In the genomic region with DNA sequence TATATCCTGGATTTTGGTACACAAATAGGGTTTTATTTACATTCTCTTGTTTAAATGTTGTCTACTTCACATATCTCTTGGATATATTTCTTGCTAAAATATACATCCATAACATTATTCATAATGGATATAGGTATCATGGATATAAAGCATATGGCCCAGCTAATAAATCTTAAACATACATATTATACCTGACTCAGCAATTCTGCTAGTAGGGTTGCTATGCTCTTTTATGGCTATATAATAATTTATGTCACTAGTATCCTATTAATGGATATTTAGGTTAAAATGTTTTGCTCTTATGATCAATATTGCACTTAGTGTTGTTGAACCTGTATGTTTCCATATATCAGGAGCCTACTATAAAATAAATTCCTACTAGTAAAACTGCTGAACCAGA, we compare ENCODE assay signal across 25 cellular contexts.
DNase-seq lines count a peak whose midpoint lies in the region; ATAC-seq, FAIRE-seq and TF ChIP-seq lines count a peak whose summit lies in the region.
"Had no signal": no experiment of that assay in that cellular context is flagged by ENCODE, and none has a peak within 500 bp of the region (broad histone marks: within the 10 kb centered on the region; RNA-seq: fewer than 3 reads in every experiment).

No MANE protein-coding gene starts in this region.

- H2AK5ac ChIP-seq in trophoblast cell (ENCODE audit: low read length), result no peak overlapping the region

- no peak overlapping the region for H4K12ac ChIP-seq in trophoblast cell (ENCODE audit: low read depth, low read length)

- H3K36me3 ChIP-seq in HepG2 (replicated peaks in 1 of 2; ENCODE audit: control insufficient read depth in 1 of 2, insufficient read depth in 2 of 2, low read length in 2 of 2), result no peaks in the 10 kb centered on the region
- no peaks in the 10 kb centered on the region for H3K36me3 ChIP-seq in right lobe of liver
- no peaks in the 10 kb centered on the region for H3K36me3 ChIP-seq in SJCRH30
- H3K36me3 ChIP-seq in K562 (ENCODE audit: control insufficient read depth, insufficient read depth, low read length), result no peaks in the 10 kb centered on the region
- H3K36me3 ChIP-seq in neural cell (ENCODE audit: insufficient read depth, low read length), result no peaks in the 10 kb centered on the region
- H3K36me3 ChIP-seq in trophoblast cell (ENCODE audit: control insufficient read depth in 1 of 2, insufficient read depth in 2 of 2, low read length in 2 of 2), result no peaks in the 10 kb centered on the region
- H3K36me3 ChIP-seq: BE2C, BLaER1 had no signal

- H3K79me2 ChIP-seq in HepG2 (ENCODE audit: insufficient read depth, low read length) (no peaks in the 10 kb centered on the region), K562 (ENCODE audit: control insufficient read depth, insufficient read depth, low read length) (no peaks in the 10 kb centered on the region), neural cell (replicated peaks; ENCODE audit: insufficient read depth, low read length) (no peaks in the 10 kb centered on the region), trophoblast cell (ENCODE audit: control insufficient read depth, insufficient read depth, low read length, poor library complexity) (no peaks in the 10 kb centered on the region)

- BruUV-seq in HepG2 (replicated peaks; lab: Mats Ljungman, UMichigan) (no TSS peak), K562 (replicated peaks; lab: Mats Ljungman, UMichigan) (no TSS peak)

- POLR2A ChIA-PET in HepG2 (lab: Yijun Ruan, JAX), result no interaction called here
- POLR2A ChIA-PET in K562 (lab: Yijun Ruan, JAX), result no interaction called here

- no peaks in the 10 kb centered on the region for H3K27me3 ChIP-seq in HepG2 (ENCODE audit: control insufficient read depth in 1 of 2, insufficient read depth in 2 of 2, low read length in 2 of 2)
- H3K27me3 ChIP-seq in right lobe of liver, result no peaks in the 10 kb centered on the region
- no peaks in the 10 kb centered on the region for H3K27me3 ChIP-seq in SJCRH30
- H3K27me3 ChIP-seq in K562 (ENCODE audit: control insufficient read depth in 2 of 2, insufficient read depth in 2 of 2, low read length in 2 of 2), result no peaks in the 10 kb centered on the region
- H3K27me3 ChIP-seq in neural cell (ENCODE audit: insufficient read depth, low read depth, low read length), result no peaks in the 10 kb centered on the region
- no peaks in the 10 kb centered on the region for H3K27me3 ChIP-seq in trophoblast cell (ENCODE audit: insufficient read depth, low read length)
- H3K27me3 ChIP-seq: BE2C, BLaER1 had no signal

- DNase-seq in HepG2 (ENCODE audit: low spot score), result no peak
- DNase-seq in right lobe of liver, result no peak
- DNase-seq in SJCRH30, result no peak
- DNase-seq in K562 (ENCODE audit: extremely low read depth in 1 of 4, low spot score in 3 of 4), result no peak
- no peak for DNase-seq in kidney glomerular epithelial cell (lab: John Stamatoyannopoulos, UW)
- no peak for DNase-seq in trophoblast cell
- DNase-seq: ACHN; BE2C; CD4-positive, alpha-beta memory T cell; CD4-positive, CD25-positive, alpha-beta regulatory T cell; CD8-positive, alpha-beta memory T cell; COR-L47; DMS 273 treated with DMSO at 0.1 percent for 48 hours; DMS153; DMS53; DMS79; DND-41; EL; GDM1 had no signal

- in situ Hi-C loops in HepG2 (cut with HindIII; ENCODE audit: extremely low pct_ligation_motif_present, low pct_unique_long_range_greater_than_20kb) (no loop called here), K562 (cut with MboI) (no loop called here)

- FAIRE-seq in HepG2 (lab: Jason Lieb, UNC) (no peak), K562 (lab: Jason Lieb, UNC) (no peak)
- FAIRE-seq: GM12891, GM19239 had no signal

- H3K9me1 ChIP-seq in K562 (ENCODE audit: control insufficient read depth, insufficient read depth, low read length), result no peaks in the 10 kb centered on the region

- no peak overlapping the region for H3K18ac ChIP-seq in trophoblast cell (ENCODE audit: low read length)

- no peak overlapping the region for H3K27ac ChIP-seq in HepG2 (ENCODE audit: extremely low read length, insufficient read depth, low read length)
- H3K27ac ChIP-seq in right lobe of liver, result no peak overlapping the region
- peak overlapping the region; percentile 97 for H3K27ac ChIP-seq in SJCRH30
- no peak overlapping the region for H3K27ac ChIP-seq in K562 (ENCODE audit: extremely low read depth, low read depth, low read length)
- peak overlapping the region; percentile 77 for H3K27ac ChIP-seq in neural cell (ENCODE audit: low read length)
- H3K27ac ChIP-seq in trophoblast cell (ENCODE audit: low read depth, low read length), result no peak overlapping the region
- H3K27ac ChIP-seq: 22Rv1, BLaER1 had no signal

- peaks cover 3% of the 10 kb centered on the region for H3F3A ChIP-seq in neural cell (ENCODE audit: insufficient read depth, low read length, poor library complexity, severe bottlenecking)

- H3K4me2 ChIP-seq in HepG2 (ENCODE audit: low read depth, low read length), result no peak overlapping the region
- no peak overlapping the region for H3K4me2 ChIP-seq in K562 (ENCODE audit: insufficient read depth, low read length)
- H3K4me2 ChIP-seq in neural cell (ENCODE audit: low read length), result no peak overlapping the region
- H3K4me2 ChIP-seq in trophoblast cell (ENCODE audit: low read length), result no peak overlapping the region
- H3K4me2 ChIP-seq: BLaER1 had no signal

- no peak overlapping the region for H3K14ac ChIP-seq in trophoblast cell (ENCODE audit: low read length)

- CTCF ChIA-PET in HepG2 (lab: Yijun Ruan, JAX; ENCODE audit: low intra/inter-chr PET ratio, low total read pairs), result no interaction called here
- CTCF ChIA-PET in K562 (lab: Yijun Ruan, JAX; ENCODE audit: low intra/inter-chr PET ratio), result no interaction called here

- TF ChIP-seq EP300 in HepG2 (IDR thresholded peaks at IDR 0.05; ENCODE audit: low read depth in 2 of 2, low read length in 2 of 2) (no peak), HepG2 (CRISPR knock-in tag; IDR thresholded peaks at IDR 0.05; ENCODE audit: borderline replicate concordance) (no peak), K562 (IDR thresholded peaks at IDR 0.05; ENCODE audit: low read length) (no peak), neural cell (conservative IDR thresholded peaks at IDR 0.05; ENCODE audit: poor library complexity, severe bottlenecking) (no peak)

- no peak overlapping the region for H2AFZ ChIP-seq in HepG2 (ENCODE audit: low read length)
- no peak overlapping the region for H2AFZ ChIP-seq in K562 (ENCODE audit: low read depth, low read length)
- H2AFZ ChIP-seq in neural cell (ENCODE audit: low read depth, low read length), result no peak overlapping the region
- no peak overlapping the region for H2AFZ ChIP-seq in trophoblast cell (ENCODE audit: insufficient read depth, low read length, poor library complexity)

- intact Hi-C loops in HepG2 (cut with micrococcal nuclease; ENCODE audit: unreplicated experiment) (no loop called here), right lobe of liver (cut with DNase I) (no loop called here), K562 (cut with micrococcal nuclease) (no loop called here)

- no peaks in the 10 kb centered on the region for H3K9me2 ChIP-seq in neural cell (ENCODE audit: insufficient read depth, low read length)

- TF ChIP-seq POLR2A in HepG2 (IDR thresholded peaks at IDR 0.05; ENCODE audit: insufficient read depth in 1 of 2, low read depth in 2 of 2, low read length in 2 of 2) (no peak), right lobe of liver (IDR thresholded peaks at IDR 0.05) (no peak), K562 (conservative IDR thresholded peaks at IDR 0.05) (no peak)

- H3K23ac ChIP-seq in trophoblast cell (ENCODE audit: low read length), result no peak overlapping the region

- no peaks in the 10 kb centered on the region for H3K9me3 ChIP-seq in HepG2 (ENCODE audit: low read length)
- H3K9me3 ChIP-seq in right lobe of liver, result no peaks in the 10 kb centered on the region
- no peaks in the 10 kb centered on the region; the same call in 1 of the 2 replicates for H3K9me3 ChIP-seq in SJCRH30 (replicated peaks)
- H3K9me3 ChIP-seq in K562 (replicated peaks; ENCODE audit: control insufficient read depth, insufficient read depth, low read depth, low read length), result no peaks in the 10 kb centered on the region
- H3K9me3 ChIP-seq in neural cell (ENCODE audit: low read length), result no peaks in the 10 kb centered on the region
- H3K9me3 ChIP-seq in trophoblast cell (ENCODE audit: insufficient read depth, low read depth, low read length), result no peaks in the 10 kb centered on the region
- H3K9me3 ChIP-seq: BE2C, BLaER1 had no signal

- H3K9ac ChIP-seq in HepG2 (ENCODE audit: insufficient read depth, low read depth, low read length), result no peak overlapping the region
- no peak overlapping the region for H3K9ac ChIP-seq in K562 (ENCODE audit: insufficient read depth in 1 of 2, low read depth in 2 of 2, low read length in 2 of 2)
- no peak overlapping the region for H3K9ac ChIP-seq in neural cell (ENCODE audit: low read length)
- no peak overlapping the region for H3K9ac ChIP-seq in trophoblast cell (ENCODE audit: low read length)
- H3K9ac ChIP-seq: BLaER1 had no signal

- no peak overlapping the region for H2BK12ac ChIP-seq in trophoblast cell (ENCODE audit: low read length)

- H3K4me1 ChIP-seq in HepG2 (ENCODE audit: insufficient read depth, low read length), result no peaks in the 10 kb centered on the region
- H3K4me1 ChIP-seq in right lobe of liver, result no peaks in the 10 kb centered on the region
- H3K4me1 ChIP-seq in SJCRH30, result peaks cover 34% of the 10 kb centered on the region
- no peaks in the 10 kb centered on the region for H3K4me1 ChIP-seq in K562 (replicated peaks in 1 of 2; ENCODE audit: control insufficient read depth in 2 of 2, insufficient read depth in 2 of 2, low read length in 2 of 2)
- H3K4me1 ChIP-seq in trophoblast cell (ENCODE audit: control insufficient read depth in 1 of 2, insufficient read depth in 2 of 2, low read length in 2 of 2), result no peaks in the 10 kb centered on the region
- H3K4me1 ChIP-seq: BLaER1 had no signal

- H3K4me3 ChIP-seq in HepG2 (replicated peaks in 1 of 3; ENCODE audit: insufficient read depth in 1 of 3, low read depth in 2 of 3, low read length in 3 of 3) (no peak overlapping the region), right lobe of liver (no peak overlapping the region), SJCRH30 (no peak overlapping the region), K562 (no peak overlapping the region), neural cell (ENCODE audit: low read length) (no peak overlapping the region), trophoblast cell (ENCODE audit: low read depth, low read length) (no peak overlapping the region)
- H3K4me3 ChIP-seq: BLaER1 had no signal

- no peak for TF ChIP-seq CTCF in HepG2 (CRISPR knock-in tag; IDR thresholded peaks at IDR 0.05)
- TF ChIP-seq CTCF in right lobe of liver (IDR thresholded peaks at IDR 0.05), result no peak
- no peak for TF ChIP-seq CTCF in K562 (IDR thresholded peaks at IDR 0.05 in 2 of 3, conservative IDR thresholded peaks at IDR 0.05 in 1 of 3; ENCODE audit: insufficient read depth in 2 of 3, low read depth in 1 of 3, low read length in 3 of 3)
- no peak for TF ChIP-seq CTCF in neural cell (IDR thresholded peaks at IDR 0.05; ENCODE audit: poor library complexity, severe bottlenecking)

- TF ChIP-seq RAD21 in HepG2 (CRISPR knock-in tag; IDR thresholded peaks at IDR 0.05) (no peak), K562 (CRISPR knock-in tag; conservative IDR thresholded peaks at IDR 0.05 in 1 of 2, IDR thresholded peaks at IDR 0.05 in 1 of 2) (no peak), neural cell (conservative IDR thresholded peaks at IDR 0.05) (no peak)

- no peak overlapping the region for H4K91ac ChIP-seq in trophoblast cell (ENCODE audit: low read depth, low read length)

- no peak overlapping the region for H4K8ac ChIP-seq in trophoblast cell (ENCODE audit: low read depth, low read length)

- no peaks in the 10 kb centered on the region for H4K20me1 ChIP-seq in HepG2 (ENCODE audit: insufficient read depth, low read length)
- H4K20me1 ChIP-seq in K562 (replicated peaks; ENCODE audit: control insufficient read depth, insufficient read depth, low read length), result no peaks in the 10 kb centered on the region
- H4K20me1 ChIP-seq in neural cell (ENCODE audit: insufficient read depth), result no peaks in the 10 kb centered on the region
- H4K20me1 ChIP-seq: BLaER1 had no signal

- H2BK120ac ChIP-seq in trophoblast cell (ENCODE audit: insufficient read depth, low read length, poor library complexity), result no peak overlapping the region

- H3K4ac ChIP-seq in trophoblast cell (ENCODE audit: low read depth, low read length), result no peak overlapping the region

- ATAC-seq in HepG2 (no peak), right lobe of liver (no peak), K562 (no peak), HG02884 (IDR thresholded peaks at IDR 0.05; ENCODE audit: unreplicated experiment) (no peak)

- H3K79me1 ChIP-seq in trophoblast cell (ENCODE audit: low read length), result no peaks in the 10 kb centered on the region

- no peak overlapping the region for H2BK5ac ChIP-seq in trophoblast cell (ENCODE audit: low read depth, low read length, poor library complexity)

Comparison
In these comparisons a context has a peak if more than half of its experiments do, and no peak if none do; other contexts are left out.
1. H3K27ac ChIP-seq: peak in SJCRH30 (single experiment) and neural cell (single experiment); none in HepG2 (single experiment), right lobe of liver (0 of 3), K562 (single experiment) and trophoblast cell (single experiment).
2. Of the 241 proteins assayed by ChIP-seq in both HepG2 and K562: peak only in HepG2: none; only in K562: MAFG; in both: MAFF and MAFK; in neither: 238.